In genomic region chr10:123751340-123751739, GRCh38 we compare ENCODE assay signal across 35 cellular contexts.
"Had no signal": no experiment of that assay in that cellular context is flagged by ENCODE, and none has a peak within 500 bp of the region (broad histone marks: within the 10 kb centered on the region; RNA-seq: fewer than 3 reads in every experiment).

No MANE protein-coding gene starts in this region.

- H3K4me3 ChIP-seq: MG63 had no signal

- H3K27ac ChIP-seq: KMS-11 had no signal

- H3K4me2 ChIP-seq: KMS-11 had no signal

- H3K9me3 ChIP-seq: MG63 had no signal

- H3K36me3 ChIP-seq: MG63 had no signal

- H3K9ac ChIP-seq: KMS-11 had no signal

- DNase-seq: Karpas-422, Kasumi-1, KBM-7, KG1, MG63, MM.1S, MV-4-11, NCI-H1048, NCI-H1092, NCI-H1092 treated with DMSO at 0.1 percent for 48 hours, NCI-H1105, NCI-H1105 treated with DMSO at 0.1 percent for 48 hours, NCI-H1417, NCI-H1417 treated with DMSO at 0.1 percent for 48 hours, NCI-H1436, NCI-H1436 treated with DMSO at 0.1 percent for 48 hours, NCI-H146, NCI-H1694, NCI-H1694 treated with DMSO at 0.1 percent for 48 hours, NCI-H187, NCI-H187 treated with DMSO at 0.1 percent for 48 hours, NCI-H1930, NCI-H2029, NCI-H2029 treated with DMSO at 0.1 percent for 48 hours, NCI-H2081, NCI-H2081 treated with DMSO at 0.1 percent for 48 hours, NCI-H2107, NCI-H2171, NCI-H2171 treated with DMSO at 0.1 percent for 48 hours, NCI-H2227 treated with DMSO at 0.1 percent for 48 hours, NCI-H226, NCI-H345, NCI-H446, NCI-H446 treated with DMSO at 0.1 percent for 48 hours had no signal

- H3K27me3 ChIP-seq: MG63 had no signal
